In the genomic region with DNA sequence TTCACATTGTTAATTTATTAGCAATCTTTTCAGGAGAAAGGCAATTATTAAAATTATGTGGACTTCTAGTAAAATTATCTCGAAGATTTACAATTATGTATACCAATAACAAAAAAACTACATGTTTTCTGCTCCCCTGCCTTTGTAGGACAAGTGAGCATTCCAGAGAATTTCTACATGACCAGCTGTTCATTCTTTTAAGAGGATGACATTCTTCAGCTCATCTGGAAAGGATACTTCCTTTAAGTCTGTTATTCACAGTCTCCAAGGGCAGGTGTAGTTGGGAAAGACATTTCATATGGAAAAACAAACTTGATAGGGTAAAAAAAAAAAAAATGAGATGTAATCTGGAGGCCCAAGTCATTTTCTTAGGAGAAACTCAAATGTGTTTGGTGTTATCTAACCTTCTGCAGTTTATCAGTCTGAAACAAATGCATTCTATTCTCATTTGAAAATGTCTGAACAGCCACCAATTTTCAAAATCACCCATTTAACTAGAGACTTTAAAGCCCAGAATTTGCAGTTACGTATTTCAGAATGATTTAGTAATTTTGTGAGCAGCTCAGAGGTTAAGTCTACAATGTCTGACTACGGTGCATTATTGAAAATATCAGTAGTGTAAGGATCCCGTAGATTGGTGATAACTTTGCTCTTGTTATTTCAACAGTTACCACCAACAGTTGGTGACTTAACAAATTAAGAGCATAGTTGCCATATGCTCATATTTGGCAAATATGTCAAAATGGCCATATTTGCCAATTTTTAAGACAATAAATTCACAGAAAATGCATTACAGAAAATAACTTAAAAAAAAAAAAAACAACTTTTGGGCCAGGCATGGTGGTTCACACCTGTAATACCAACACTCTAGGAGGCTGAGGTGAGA, we compare ENCODE assay signal across 10 cellular contexts. TPM values are rescaled to one million over a fixed set of nuclear protein-coding genes. Genes with fewer than 3 reads are reported as not detected.
A peak's percentile ranks its signal among the peaks of the same experiment; 100 is the strongest.
DNase-seq lines count a peak whose midpoint lies in the region; ATAC-seq, FAIRE-seq and TF ChIP-seq lines count a peak whose summit lies in the region.
"Had no signal": no experiment of that assay in that cellular context is flagged by ENCODE, and none has a peak within 500 bp of the region (broad histone marks: within the 10 kb centered on the region; RNA-seq: fewer than 3 reads in every experiment).

No MANE protein-coding gene starts in this region.

- H3K27ac ChIP-seq in hepatocyte (peak overlapping the region; percentile 98), skin epidermis (peak overlapping the region in 14 of 21 experiments; percentile 82 to 98 (median 96))

- H3K36me3 ChIP-seq in hepatocyte (replicated peaks; ENCODE audit: insufficient read depth, low read depth), result no peaks in the 10 kb centered on the region

- no peak for ATAC-seq in HG03571 (IDR thresholded peaks at IDR 0.05; ENCODE audit: unreplicated experiment)

- peaks cover 3% of the 10 kb centered on the region for H3K27me3 Mint-ChIP-seq in activated CD4-positive, alpha-beta memory T cell treated with anti-CD3 and anti-CD28 coated beads, Interleukin-2, amount 10 ng/mL, durations not matched to agents 7 days and 5 days

- peaks cover 56% of the 10 kb centered on the region for H3K4me1 Mint-ChIP-seq in activated CD4-positive, alpha-beta memory T cell treated with anti-CD3 and anti-CD28 coated beads, Interleukin-2, amount 10 ng/mL, durations not matched to agents 7 days and 5 days

- H3K4me1 ChIP-seq in hepatocyte (ENCODE audit: insufficient read depth), result peaks cover 7% of the 10 kb centered on the region

- no peaks in the 10 kb centered on the region for H3K9me3 Mint-ChIP-seq in activated CD4-positive, alpha-beta memory T cell treated with anti-CD3 and anti-CD28 coated beads, Interleukin-2, amount 10 ng/mL, durations not matched to agents 7 days and 5 days
- H3K9me3 Mint-ChIP-seq: activated naive CD8-positive, alpha-beta T cell treated with anti-CD3 and anti-CD28 coated beads, Interleukin-2, amount 10 ng/mL, durations not matched to agents 7 days and 5 days had no signal

- peak; percentile 14 for DNase-seq in DMS 273 (lab: John Stamatoyannopoulos, UW; ENCODE audit: unreplicated experiment)
- no peak for DNase-seq in DMS 273 treated with DMSO at 0.1 percent for 48 hours (lab: John Stamatoyannopoulos, UW)
- no peak for DNase-seq in activated CD4-positive, alpha-beta memory T cell treated with anti-CD3 and anti-CD28 coated beads, Interleukin-2, amount 10 ng/mL, durations not matched to agents 7 days and 5 days
- peak; percentile 3 for DNase-seq in hepatocyte (ENCODE audit: low spot score)
- DNase-seq in HTR-8/SVneo (ENCODE audit: insufficient read length, low spot score), result no peak
- no peak for DNase-seq in NCI-H1694 treated with DMSO at 0.1 percent for 48 hours (lab: John Stamatoyannopoulos, UW)
- DNase-seq: 8988T; activated naive CD8-positive, alpha-beta T cell treated with anti-CD3 and anti-CD28 coated beads, Interleukin-2, amount 10 ng/mL, durations not matched to agents 7 days and 5 days had no signal

- POLR2A ChIA-PET in activated CD4-positive, alpha-beta memory T cell treated with anti-CD3 and anti-CD28 coated beads, Interleukin-2, amount 10 ng/mL, durations not matched to agents 7 days and 5 days (lab: Charles Lee), result interaction anchor here (0.6 to 6.8 kb wide), 12 partner anchors 12 to 550 kb away, joined by 3 to 246 read pairs (median 20); a partner anchor contains a TSS

- peaks cover 5% of the 10 kb centered on the region for H4K20me1 ChIP-seq in hepatocyte (ENCODE audit: insufficient read depth, poor library complexity, severe bottlenecking)

- no peak overlapping the region for H3K4me3 ChIP-seq in hepatocyte
- peak overlapping the region in 4 of 7 experiments; percentile 65 to 83 (median 72) for H3K4me3 ChIP-seq in skin epidermis

- no peak overlapping the region for H2AFZ ChIP-seq in hepatocyte

- H3K9me2 ChIP-seq in hepatocyte (replicated peaks; ENCODE audit: insufficient read depth), result no peaks in the 10 kb centered on the region

- no peaks in the 10 kb centered on the region for H3K27me3 ChIP-seq in hepatocyte

- H3K79me2 ChIP-seq in hepatocyte, result peaks cover 36% of the 10 kb centered on the region

- no peak for TF ChIP-seq CTCF in hepatocyte (IDR thresholded peaks at IDR 0.05; ENCODE audit: poor library complexity)

- CTCF ChIA-PET in activated CD4-positive, alpha-beta memory T cell treated with anti-CD3 and anti-CD28 coated beads, Interleukin-2, amount 10 ng/mL, durations not matched to agents 7 days and 5 days (lab: Charles Lee), result interaction anchor here (0.7 to 6.1 kb wide), 12 partner anchors 13 to 553 kb away, joined by 3 to 72 read pairs (median 14); a partner anchor contains a TSS

- H3K9me3 ChIP-seq in hepatocyte (ENCODE audit: low read depth), result no peaks in the 10 kb centered on the region

- H3K4me2 ChIP-seq in hepatocyte, result peak overlapping the region; percentile 91

- peaks cover 28% of the 10 kb centered on the region for H3K36me3 Mint-ChIP-seq in activated CD4-positive, alpha-beta memory T cell treated with anti-CD3 and anti-CD28 coated beads, Interleukin-2, amount 10 ng/mL, durations not matched to agents 7 days and 5 days (ENCODE audit: low read depth)

- FAIRE-seq in HTR-8/SVneo (lab: Jason Lieb, UNC), result no peak

- H3K4me3 Mint-ChIP-seq in activated CD4-positive, alpha-beta memory T cell treated with anti-CD3 and anti-CD28 coated beads, Interleukin-2, amount 10 ng/mL, durations not matched to agents 7 days and 5 days, result peak overlapping the region; percentile 98

- WGBS in hepatocyte (ENCODE audit: low lambda C conversion rate, missing lambda C conversion rate), result 69% methylated on average over 4 of the region's 4 CpGs

- no peak overlapping the region for H3K27ac Mint-ChIP-seq in activated CD4-positive, alpha-beta memory T cell treated with anti-CD3 and anti-CD28 coated beads, Interleukin-2, amount 10 ng/mL, durations not matched to agents 7 days and 5 days

RNA-seq across cellular contexts. Expression of a gene that starts 1.8 kb away (rescaled TPM):
- 10 to 100 TPM; 42.8 TPM for total RNA-seq in activated CD4-positive, alpha-beta memory T cell treated with anti-CD3 and anti-CD28 coated beads, Interleukin-2, amount 10 ng/mL, durations not matched to agents 7 days and 5 days
- total RNA-seq in hepatocyte, result 47.9 and 50.8 TPM in 2 replicates
- 29.9 and 37.2 TPM in 2 replicates for polyA plus RNA-seq in hepatocyte

RNA-seq across cellular contexts. Expression of a gene that starts 51.1 kb away (rescaled TPM):
- total RNA-seq in activated CD4-positive, alpha-beta memory T cell treated with anti-CD3 and anti-CD28 coated beads, Interleukin-2, amount 10 ng/mL, durations not matched to agents 7 days and 5 days, result 100 to 1,000 TPM; 524 to 558 TPM
- total RNA-seq in hepatocyte, result 352 and 402 TPM in 2 replicates
- 117 and 122 TPM in 2 replicates for polyA plus RNA-seq in hepatocyte

Comparison
In these comparisons a context has a peak if more than half of its experiments do, and no peak if none do; other contexts are left out.
1. DNase-seq: peak in DMS 273 (single experiment) and hepatocyte (single experiment); none in DMS 273 treated with DMSO at 0.1 percent for 48 hours (single experiment), activated CD4-positive, alpha-beta memory T cell treated with anti-CD3 and anti-CD28 coated beads, Interleukin-2, amount 10 ng/mL, durations not matched to agents 7 days and 5 days (single experiment), HTR-8/SVneo (single experiment) and NCI-H1694 treated with DMSO at 0.1 percent for 48 hours (single experiment).